Comparison of ENCODE assay signal across 1 cellular context in genomic region chr3:127545711-127546457, GRCh38.
TF ChIP-seq lines count a peak whose summit lies in the region.

No MANE protein-coding gene starts in this region.

TF ChIP-seq in liver, 16 proteins besides CTCF, POLR2A, EP300 and RAD21 (continued from another document):
- TF ChIP-seq ZBTB33 (IDR thresholded peaks at IDR 0.05) (no peak), FOXA2 (IDR thresholded peaks at IDR 0.05) (no peak), TAF1 (conservative IDR thresholded peaks at IDR 0.05) (no peak), SP1 (IDR thresholded peaks at IDR 0.05) (no peak), RXRA (IDR thresholded peaks at IDR 0.05) (no peak), EGR1 (IDR thresholded peaks at IDR 0.05; ENCODE audit: low read depth in 2 of 2) (no peak), FOXA1 (IDR thresholded peaks at IDR 0.05) (no peak)
